12 cellular contexts compared by ENCODE assay signal in the genomic region with DNA sequence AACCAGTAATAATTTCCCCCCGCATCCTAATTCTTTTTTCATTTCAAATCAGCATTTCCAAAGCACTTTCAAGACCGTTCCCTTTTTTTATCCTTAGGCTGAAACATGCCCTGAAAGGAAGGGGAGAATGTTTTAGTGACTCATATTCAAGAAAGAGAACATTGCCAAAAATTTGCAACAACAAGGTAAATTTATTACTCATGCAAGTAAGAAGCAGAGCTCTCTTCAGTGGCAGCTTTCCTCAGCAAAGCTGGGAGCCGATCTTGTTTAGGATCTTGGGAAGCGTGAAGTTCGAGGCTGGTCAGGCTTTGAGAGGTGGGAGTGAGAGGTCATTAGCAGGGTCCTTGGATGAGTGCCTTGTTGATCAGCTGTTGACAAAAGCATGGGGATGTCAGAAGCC.
A peak's percentile ranks its signal among the peaks of the same experiment; 100 is the strongest.
DNase-seq lines count a peak whose midpoint lies in the region; ATAC-seq and TF ChIP-seq lines count a peak whose summit lies in the region.
"Had no signal": no experiment of that assay in that cellular context is flagged by ENCODE, and none has a peak within 500 bp of the region (broad histone marks: within the 10 kb centered on the region; RNA-seq: fewer than 3 reads in every experiment).

No MANE protein-coding gene starts in this region.

- CTCF ChIA-PET in AG04450 (lab: Charles Lee), result no interaction called here

- no peaks in the 10 kb centered on the region for H3K9me3 ChIP-seq in AG04450 (ENCODE audit: control insufficient read depth, insufficient read depth, low read length)

- H3K27me3 ChIP-seq in AG04450 (ENCODE audit: control insufficient read depth, insufficient read depth, low read length), result no peaks in the 10 kb centered on the region

- POLR2A ChIA-PET in AG04450 (lab: Yijun Ruan, JAX), result interaction anchor here (0.6 to 1.3 kb wide), 3 partner anchors 17 to 1354 kb away, joined by 3 to 6 read pairs (median 6); no protein-coding TSS in a partner anchor

- peak overlapping the region; percentile 42 for H3K4me3 ChIP-seq in AG04450 (ENCODE audit: low read depth, low read length)

- H3K27ac ChIP-seq in AG04450 (ENCODE audit: low read depth, low read length) (peak overlapping the region; percentile 89), caudate nucleus (ENCODE audit: low read depth, low read length) (peak overlapping the region; percentile 55)

- DNase-seq in AG04450 (ENCODE audit: low read depth, low spot score) (peak; percentile 52), LHCN-M2 (ENCODE audit: low read depth) (peak; percentile 73), caudate nucleus (lab: John Stamatoyannopoulos, UW) (peak in 9 of 61 donors; percentile 4 to 19 (median 11)), mesenteric fat pad (ENCODE audit: low spot score) (peak; percentile 41), NCI-H2107 treated with DMSO at 0.1 percent for 48 hours (lab: John Stamatoyannopoulos, UW; ENCODE audit: unreplicated experiment) (no peak)
- DNase-seq: CD8-positive, alpha-beta T cell; left cardiac atrium; NCI-H2081; SIG-M5 had no signal

- no peak for TF ChIP-seq CTCF in AG04450 (IDR thresholded peaks at IDR 0.05; ENCODE audit: low read depth, low read length)

- ATAC-seq in GM21737 (IDR thresholded peaks at IDR 0.05; ENCODE audit: unreplicated experiment), result no peak
- no peak for ATAC-seq in HG03159 (IDR thresholded peaks at IDR 0.05; ENCODE audit: unreplicated experiment)
- ATAC-seq in GM19463 (IDR thresholded peaks at IDR 0.05; ENCODE audit: unreplicated experiment), result no peak
- ATAC-seq: CD8-positive, alpha-beta T cell had no signal
